Comparison of ENCODE assay signal across 18 cellular contexts in the genomic region with DNA sequence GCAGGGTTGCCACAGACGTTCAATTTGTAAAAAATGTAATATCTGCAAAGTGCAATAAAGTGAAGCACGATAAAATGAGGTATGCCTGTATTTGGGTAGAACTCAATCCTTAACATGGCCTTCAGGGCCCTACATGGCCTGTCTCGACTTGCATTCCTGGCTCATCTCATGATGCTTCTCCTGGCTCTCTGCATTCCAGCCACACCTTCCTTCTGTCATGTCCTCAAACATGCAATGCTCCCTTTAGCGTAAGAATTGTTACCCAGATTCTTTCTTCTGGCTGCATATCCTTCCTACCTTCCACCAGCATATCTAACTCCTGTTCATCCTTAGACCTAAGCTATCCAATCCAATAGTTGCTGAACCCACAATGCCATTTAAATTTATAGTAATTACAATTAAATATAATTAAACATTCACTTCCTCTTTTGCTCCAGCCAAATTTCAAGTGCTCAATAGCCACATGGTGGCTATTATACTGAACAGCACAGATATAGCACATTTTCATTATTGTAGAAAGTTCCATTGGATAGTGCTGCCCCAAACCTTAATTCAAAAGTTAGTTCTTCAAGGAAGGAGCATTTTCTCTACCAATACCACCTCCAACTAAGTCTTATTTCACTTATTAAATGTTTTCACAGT. TPM values are rescaled to one million over a fixed set of nuclear protein-coding genes. Genes with fewer than 3 reads are reported as not detected.
DNase-seq lines count a peak whose midpoint lies in the region; ATAC-seq and TF ChIP-seq lines count a peak whose summit lies in the region.
"Had no signal": no experiment of that assay in that cellular context is flagged by ENCODE, and none has a peak within 500 bp of the region (broad histone marks: within the 10 kb centered on the region; RNA-seq: fewer than 3 reads in every experiment).

No MANE protein-coding gene starts in this region.

- no peaks in the 10 kb centered on the region for H3F3A ChIP-seq in GM23338 (replicated peaks; ENCODE audit: low read depth)

- H3K27me3 Mint-ChIP-seq in GM23338 (ENCODE audit: insufficient read depth, low read depth, poor library complexity) (no peaks in the 10 kb centered on the region), WTC11 (ENCODE audit: low read depth) (no peaks in the 10 kb centered on the region)
- peaks cover 0 to 1% of the 10 kb centered on the region in 2 donors for H3K27me3 Mint-ChIP-seq in CD8-positive, alpha-beta memory T cell
- H3K27me3 Mint-ChIP-seq: CD4-positive, alpha-beta T cell had no signal

- H3K4me3 ChIP-seq in GM23338: no peak overlapping the region
- no peak overlapping the region for H3K4me3 ChIP-seq in epithelial cell of esophagus (ENCODE audit: low read length)
- no peak overlapping the region for H3K4me3 ChIP-seq in osteoblast (ENCODE audit: insufficient read depth, low read length)
- H3K4me3 ChIP-seq in CD8-positive, alpha-beta memory T cell (ENCODE audit: low read length): no peak overlapping the region
- H3K4me3 ChIP-seq: GM23248, SJSA1 had no signal

- H3K9me3 ChIP-seq in osteoblast (ENCODE audit: low read depth, low read length): no peaks in the 10 kb centered on the region
- H3K9me3 ChIP-seq in CD8-positive, alpha-beta memory T cell (ENCODE audit: low read length): no peaks in the 10 kb centered on the region
- H3K9me3 ChIP-seq: BE2C, SJSA1 had no signal

- H3K4me3 Mint-ChIP-seq in GM23338 (no peak overlapping the region), WTC11 (no peak overlapping the region)
- no peak overlapping the region for H3K4me3 Mint-ChIP-seq in CD8-positive, alpha-beta memory T cell
- H3K4me3 Mint-ChIP-seq: CD4-positive, alpha-beta T cell had no signal

- CTCF ChIA-PET in WTC11 (lab: Charles Lee): no interaction called here
- CTCF ChIA-PET in CD8-positive, alpha-beta memory T cell (lab: Charles Lee): no interaction called here

- H3K27ac Mint-ChIP-seq in GM23338: no peak overlapping the region
- no peak overlapping the region for H3K27ac Mint-ChIP-seq in WTC11
- H3K27ac Mint-ChIP-seq in CD8-positive, alpha-beta memory T cell: peak overlapping the region in 1 of 8 donors; percentile 32
- H3K27ac Mint-ChIP-seq: CD4-positive, alpha-beta T cell had no signal

- peak; percentile 16 for DNase-seq in GM23338 (ENCODE audit: low spot score)
- DNase-seq in WTC11 (ENCODE audit: low spot score): no peak
- DNase-seq in epithelial cell of esophagus (ENCODE audit: low read depth): peak; percentile 96
- peak; percentile 42 for DNase-seq in osteoblast (ENCODE audit: insufficient read length, low spot score, missing footprints)
- no peak for DNase-seq in NCI-H345 (lab: John Stamatoyannopoulos, UW)
- no peak for DNase-seq in CD8-positive, alpha-beta memory T cell
- DNase-seq: BE2C; CD4-positive, alpha-beta T cell; GF-D8; GM23248; KBM-7; NCI-H1417; NCI-H187; NCI-H2107; NCI-H510A treated with DMSO at 0.1 percent for 48 hours; NCI-H82 had no signal

- peaks cover 28% of the 10 kb centered on the region for H3K36me3 Mint-ChIP-seq in GM23338 (ENCODE audit: low read depth)
- peaks cover 29% of the 10 kb centered on the region for H3K36me3 Mint-ChIP-seq in WTC11
- peaks cover 6 to 10% (median 10%) of the 10 kb centered on the region in 3 donors for H3K36me3 Mint-ChIP-seq in CD8-positive, alpha-beta memory T cell

- no peaks in the 10 kb centered on the region for H3K79me2 ChIP-seq in GM23338 (replicated peaks; ENCODE audit: insufficient read depth)
- H3K79me2 ChIP-seq in osteoblast (ENCODE audit: insufficient read depth, low read length): no peaks in the 10 kb centered on the region

- H3K27ac ChIP-seq in GM23338 (ENCODE audit: low read depth) (no peak overlapping the region), osteoblast (ENCODE audit: low read depth, low read length) (no peak overlapping the region)
- H3K27ac ChIP-seq in CD8-positive, alpha-beta memory T cell (ENCODE audit: low read depth, low read length): no peak overlapping the region
- H3K27ac ChIP-seq: GM23248, SJSA1 had no signal

- no peak for TF ChIP-seq CTCF in GM23338 (conservative IDR thresholded peaks at IDR 0.05; ENCODE audit: low read depth in 2 of 2)
- no peak for TF ChIP-seq CTCF in WTC11 (IDR thresholded peaks at IDR 0.05)
- peak; percentile 55 for TF ChIP-seq CTCF in epithelial cell of esophagus (IDR thresholded peaks at IDR 0.05; ENCODE audit: insufficient read depth, low read depth, low read length, missing control alignments)
- TF ChIP-seq CTCF in osteoblast (IDR thresholded peaks at IDR 0.05; ENCODE audit: extremely low read depth, low read depth, low read length): no peak

- H2AFZ ChIP-seq in GM23338: no peak overlapping the region
- H2AFZ ChIP-seq in osteoblast (ENCODE audit: low read length): no peak overlapping the region
- H2AFZ ChIP-seq: GM23248 had no signal

- POLR2A ChIA-PET in WTC11 (lab: Charles Lee): no interaction called here
- POLR2A ChIA-PET in CD8-positive, alpha-beta memory T cell (lab: Charles Lee): no interaction called here

- H3K27me3 ChIP-seq in GM23338 (ENCODE audit: insufficient read depth): no peaks in the 10 kb centered on the region
- H3K27me3 ChIP-seq in osteoblast (ENCODE audit: insufficient read depth, low read length): no peaks in the 10 kb centered on the region
- no peaks in the 10 kb centered on the region for H3K27me3 ChIP-seq in CD8-positive, alpha-beta memory T cell (ENCODE audit: insufficient read depth, low read length, poor library complexity, severe bottlenecking)
- H3K27me3 ChIP-seq: BE2C, SJSA1 had no signal

- ATAC-seq in GM23338: no peak
- peak; percentile 55; the same call in 1 of the 2 replicates for ATAC-seq in WTC11
- ATAC-seq in GM21619 (IDR thresholded peaks at IDR 0.05; ENCODE audit: unreplicated experiment): no peak

- peaks cover 8% of the 10 kb centered on the region; the same call in 2 of the 3 replicates for H3K4me1 Mint-ChIP-seq in GM23338
- H3K4me1 Mint-ChIP-seq in WTC11: peaks cover 30% of the 10 kb centered on the region
- H3K4me1 Mint-ChIP-seq in CD8-positive, alpha-beta memory T cell: peaks cover 25 to 41% (median 29%) of the 10 kb centered on the region in 3 donors

- H3K4me1 ChIP-seq in GM23338 (ENCODE audit: insufficient read depth) (no peaks in the 10 kb centered on the region), osteoblast (ENCODE audit: insufficient read depth, low read length) (peaks cover 9% of the 10 kb centered on the region)
- H3K4me1 ChIP-seq in CD8-positive, alpha-beta memory T cell (ENCODE audit: insufficient read depth, low read length): peaks cover 13% of the 10 kb centered on the region
- H3K4me1 ChIP-seq: BE2C had no signal

- H4K20me1 ChIP-seq in GM23338 (replicated peaks; ENCODE audit: insufficient read depth): no peaks in the 10 kb centered on the region
- no peaks in the 10 kb centered on the region for H4K20me1 ChIP-seq in osteoblast (ENCODE audit: insufficient read depth, low read length)

- no peak overlapping the region for H3K4me2 ChIP-seq in GM23338
- no peak overlapping the region for H3K4me2 ChIP-seq in osteoblast (ENCODE audit: insufficient read depth, low read length)

- H3K9me3 Mint-ChIP-seq in GM23338 (peaks cover 6% of the 10 kb centered on the region; the same call in 2 of the 3 replicates), WTC11 (peaks cover 29% of the 10 kb centered on the region)
- H3K9me3 Mint-ChIP-seq in CD8-positive, alpha-beta memory T cell: no peaks in the 10 kb centered on the region

- H3K36me3 ChIP-seq in GM23338 (ENCODE audit: insufficient read depth) (no peaks in the 10 kb centered on the region), osteoblast (ENCODE audit: insufficient read depth, low read length) (no peaks in the 10 kb centered on the region)
- H3K36me3 ChIP-seq in CD8-positive, alpha-beta memory T cell (ENCODE audit: insufficient read depth, low read length): no peaks in the 10 kb centered on the region
- H3K36me3 ChIP-seq: BE2C had no signal

- peaks cover 15% of the 10 kb centered on the region for H3K9me2 ChIP-seq in GM23338 (ENCODE audit: insufficient read depth)

TF ChIP-seq in WTC11, 78 proteins besides CTCF, POLR2A, EP300 and RAD21:
- no peak for TF ChIP-seq HMGA2 (CRISPR knock-in tag; IDR thresholded peaks at IDR 0.05)
- TF ChIP-seq GABPB1 (CRISPR knock-in tag; IDR thresholded peaks at IDR 0.05): no peak
- TF ChIP-seq SMAD3 (CRISPR knock-in tag; IDR thresholded peaks at IDR 0.05; ENCODE audit: borderline replicate concordance): no peak
- TF ChIP-seq NFATC4 (CRISPR knock-in tag; IDR thresholded peaks at IDR 0.05): no peak
- TF ChIP-seq, protein P1, sequence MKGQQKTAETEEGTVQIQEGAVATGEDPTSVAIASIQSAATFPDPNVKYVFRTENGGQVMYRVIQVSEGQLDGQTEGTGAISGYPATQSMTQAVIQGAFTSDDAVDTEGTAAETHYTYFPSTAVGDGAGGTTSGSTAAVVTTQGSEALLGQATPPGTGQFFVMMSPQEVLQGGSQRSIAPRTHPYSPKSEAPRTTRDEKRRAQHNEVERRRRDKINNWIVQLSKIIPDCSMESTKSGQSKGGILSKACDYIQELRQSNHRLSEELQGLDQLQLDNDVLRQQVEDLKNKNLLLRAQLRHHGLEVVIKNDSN (CRISPR knock-in tag; IDR thresholded peaks at IDR 0.05): no peak
- no peak for TF ChIP-seq NR2C2 (CRISPR knock-in tag; IDR thresholded peaks at IDR 0.05)
- no peak for TF ChIP-seq ESRRA (CRISPR knock-in tag; IDR thresholded peaks at IDR 0.05; ENCODE audit: borderline replicate concordance)
- TF ChIP-seq TEAD1 (CRISPR knock-in tag; IDR thresholded peaks at IDR 0.05): no peak
- TF ChIP-seq ZNF671 (CRISPR knock-in tag; IDR thresholded peaks at IDR 0.05): no peak

RNA-seq across cellular contexts. Expression of a gene that starts 32.6 kb away (rescaled TPM):
- 21.0 and 21.4 TPM in 2 replicates for total RNA-seq in GM23338 (2014; rRNA removed; shearing (Covaris generic))
- polyA plus RNA-seq in GM23338 (2016; fragmentation: Nextera tagmentation; extraction: Ambion mirVana): 8.5 and 10.9 TPM in 2 replicates
- total RNA-seq in WTC11 (2021) (12.0 to 23.2 TPM (median 17.8 TPM) in 3 replicates), osteoblast (17.1 and 24.6 TPM in 2 replicates)
- total RNA-seq in CD8-positive, alpha-beta memory T cell: 1 to 10 TPM; 6.6 to 7.9 TPM
- 5.3 TPM for polyA plus RNA-seq in CD8-positive, alpha-beta memory T cell

Comparison
In these comparisons a context has a peak if more than half of its experiments do, and no peak if none do; other contexts are left out.
1. DNase-seq: peak in GM23338 (single experiment), epithelial cell of esophagus (single experiment) and osteoblast (single experiment); none in WTC11 (single experiment), NCI-H345 (single experiment) and CD8-positive, alpha-beta memory T cell (0 of 5).